ENCODE assay signal across 18 cellular contexts in genomic region chr7:47947355-47947749, GRCh38. TPM values are rescaled to one million over a fixed set of nuclear protein-coding genes. Genes with fewer than 3 reads are reported as not detected.
"Had no signal": no experiment of that assay in that cellular context is flagged by ENCODE, and none has a peak within 500 bp of the region (broad histone marks: within the 10 kb centered on the region; RNA-seq: fewer than 3 reads in every experiment).

No MANE protein-coding gene starts in this region.

- H3K27ac ChIP-seq: brain microvascular endothelial cell, colonic mucosa, pancreas, transverse colon, VCaP had no signal

- DNase-seq: activated CD4-positive, CD25-positive, alpha-beta regulatory T cell treated with anti-CD3 and anti-CD28 coated beads, Interleukin-2, amount 50 U/mL, for 72 hours; activated CD8-positive, alpha-beta memory T cell treated with anti-CD3 and anti-CD28 coated beads for 24 hours; activated CD8-positive, alpha-beta memory T cell treated with anti-CD3 and anti-CD28 coated beads, Interleukin-2, amount 50 U/mL, for 48 hours; activated effector memory CD4-positive, alpha-beta T cell treated with Interleukin-2 at 50 U/mL for 16 hours; activated naive CD4-positive, alpha-beta T cell treated with anti-CD3 and anti-CD28 coated beads, Interleukin-2, amount 50 U/mL, for 16 hours; activated T-cell treated with anti-CD3 and anti-CD28 coated beads, Interleukin-2, amount 50 U/mL, for 48 hours; aorta; brain microvascular endothelial cell; colonic mucosa; left lung; naive thymus-derived CD8-positive, alpha-beta T cell; pancreas; spleen; stimulated activated naive CD4-positive, alpha-beta T cell; SW 1271; T-helper 2 cell; transverse colon had no signal

- H3K4me3 ChIP-seq: colonic mucosa, left lung, pancreas, spleen, transverse colon had no signal

- H3K9me3 ChIP-seq: colonic mucosa, left lung, pancreas, spleen, transverse colon had no signal

- H3K27me3 ChIP-seq: brain microvascular endothelial cell, colonic mucosa, left lung, pancreas, spleen, transverse colon had no signal

- H3K4me1 ChIP-seq: colonic mucosa, pancreas had no signal

- ATAC-seq: left lung; naive thymus-derived CD8-positive, alpha-beta T cell; pancreas had no signal

- H3K36me3 ChIP-seq: brain microvascular endothelial cell, colonic mucosa, left lung, pancreas, spleen, transverse colon had no signal

RNA-seq across cellular contexts. Expression of gene PKD1L1, which starts 0.9 kb away (rescaled TPM):
- polyA plus RNA-seq: aorta had no signal
